In the genomic region with DNA sequence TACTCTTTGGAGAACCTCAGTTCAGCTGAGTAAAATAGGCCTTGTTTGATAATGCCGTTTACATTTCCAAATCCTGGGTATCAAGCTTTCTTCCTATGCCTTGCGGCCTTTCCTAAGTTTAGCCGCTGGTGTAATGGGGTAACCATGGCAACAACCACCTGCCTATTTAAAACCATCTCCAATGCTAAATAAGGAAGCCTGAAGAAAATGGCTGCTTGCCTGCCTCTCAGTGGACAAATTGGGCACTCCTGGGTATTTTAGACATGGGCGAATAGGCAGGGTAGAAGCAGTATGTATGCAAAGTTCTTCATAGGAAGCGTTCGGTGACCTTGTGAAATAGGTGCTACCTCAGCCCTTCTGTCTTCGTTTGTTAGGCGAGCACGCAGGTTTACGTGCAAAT, we compare ENCODE assay signal across 11 cellular contexts.
DNase-seq lines count a peak whose midpoint lies in the region; ATAC-seq, FAIRE-seq and TF ChIP-seq lines count a peak whose summit lies in the region.
"Had no signal": no experiment of that assay in that cellular context is flagged by ENCODE, and none has a peak within 500 bp of the region (broad histone marks: within the 10 kb centered on the region; RNA-seq: fewer than 3 reads in every experiment).

No MANE protein-coding gene starts in this region.

- peak; percentile 54 to 69 for ATAC-seq in gastrocnemius medialis
- ATAC-seq in HG03432 (IDR thresholded peaks at IDR 0.05; ENCODE audit: unreplicated experiment), result no peak
- no peak for ATAC-seq in GM19397 (IDR thresholded peaks at IDR 0.05; ENCODE audit: unreplicated experiment)

- no peaks in the 10 kb centered on the region for H3K79me2 ChIP-seq in OCI-LY3 (ENCODE audit: low read length)

- DNase-seq in SIG-M5 treated with dmso at 0.1 percent for 504 hours (lab: John Stamatoyannopoulos, UW; ENCODE audit: unreplicated experiment), result peak; percentile 36
- no peak for DNase-seq in SIG-M5 (lab: John Stamatoyannopoulos, UW)
- no peak for DNase-seq in epithelial cell of proximal tubule (ENCODE audit: low read depth)
- DNase-seq in gastrocnemius medialis, result peak; percentile 52 to 65
- no peak for DNase-seq in D721Med (ENCODE audit: insufficient read length, low spot score)
- DNase-seq: amniotic stem cell, NCI-H1048 had no signal

- no peaks in the 10 kb centered on the region for H3K36me3 ChIP-seq in OCI-LY3 (replicated peaks; ENCODE audit: low read depth, low read length)
- H3K36me3 ChIP-seq in gastrocnemius medialis, result no peaks in the 10 kb centered on the region

- H3K4me1 ChIP-seq in OCI-LY3 (ENCODE audit: low read length) (peaks cover 34% of the 10 kb centered on the region), gastrocnemius medialis (peaks cover 34 to 50% of the 10 kb centered on the region in 2 donors)

- TF ChIP-seq POLR2A in gastrocnemius medialis (IDR thresholded peaks at IDR 0.05), result no peak

- H2AFZ ChIP-seq in OCI-LY3 (ENCODE audit: low read depth, low read length), result no peak overlapping the region

- FAIRE-seq in D721Med (lab: Jason Lieb, UNC), result no peak
- FAIRE-seq: GM18507 had no signal

- H3K4me2 ChIP-seq in OCI-LY3 (ENCODE audit: low read length), result no peak overlapping the region

- no peaks in the 10 kb centered on the region for H4K20me1 ChIP-seq in OCI-LY3 (ENCODE audit: insufficient read depth, low read length)

- H3K4me3 ChIP-seq in OCI-LY3 (ENCODE audit: low read length) (no peak overlapping the region), epithelial cell of proximal tubule (ENCODE audit: low read depth, low read length) (no peak overlapping the region), gastrocnemius medialis (no peak overlapping the region)

- H3K9me3 ChIP-seq in OCI-LY3 (ENCODE audit: insufficient read depth, low read length) (no peaks in the 10 kb centered on the region), gastrocnemius medialis (no peaks in the 10 kb centered on the region)

- H3K27ac ChIP-seq in OCI-LY3 (ENCODE audit: low read length) (no peak overlapping the region), gastrocnemius medialis (peak overlapping the region; percentile 51 to 77 (median 73))

- H3K27me3 ChIP-seq in OCI-LY3 (ENCODE audit: low read depth, low read length) (no peaks in the 10 kb centered on the region), gastrocnemius medialis (no peaks in the 10 kb centered on the region)

- intact Hi-C loops in gastrocnemius medialis (cut with DNase I; ENCODE audit: low total_unique reads), result loop anchor here (1.0 to 5.0 kb wide), 2 partner anchors 20 to 302 kb away; a partner anchor contains a TSS

- no peak overlapping the region for H3K9ac ChIP-seq in OCI-LY3 (ENCODE audit: low read length)

- TF ChIP-seq CTCF in OCI-LY3 (IDR thresholded peaks at IDR 0.05; ENCODE audit: low read depth, low read length) (peak; percentile 41), epithelial cell of proximal tubule (conservative IDR thresholded peaks at IDR 0.05; ENCODE audit: low read depth, low read length) (peak; percentile 29), gastrocnemius medialis (IDR thresholded peaks at IDR 0.05 in 4 of 5, conservative IDR thresholded peaks at IDR 0.05 in 1 of 5) (peak in 4 of 5 experiments; percentile 3 to 47 (median 25)), D721Med (IDR thresholded peaks at IDR 0.05; ENCODE audit: insufficient read depth, missing control alignments) (no peak)

- in situ Hi-C loops in gastrocnemius medialis (cut with MboI; ENCODE audit: low sequenced_read_pairs in 4 of 4), result no loop called here

Comparison
In these comparisons a context has a peak if more than half of its experiments do, and no peak if none do; other contexts are left out.
1. DNase-seq: peak in SIG-M5 treated with dmso at 0.1 percent for 504 hours (single experiment) and gastrocnemius medialis (2 of 2); none in SIG-M5 (single experiment), epithelial cell of proximal tubule (single experiment) and D721Med (single experiment).
2. ATAC-seq: peak in gastrocnemius medialis (2 of 2); none in HG03432 (single experiment) and GM19397 (single experiment).